Comparison of ENCODE assay signal across 1 cellular context in the genomic region with DNA sequence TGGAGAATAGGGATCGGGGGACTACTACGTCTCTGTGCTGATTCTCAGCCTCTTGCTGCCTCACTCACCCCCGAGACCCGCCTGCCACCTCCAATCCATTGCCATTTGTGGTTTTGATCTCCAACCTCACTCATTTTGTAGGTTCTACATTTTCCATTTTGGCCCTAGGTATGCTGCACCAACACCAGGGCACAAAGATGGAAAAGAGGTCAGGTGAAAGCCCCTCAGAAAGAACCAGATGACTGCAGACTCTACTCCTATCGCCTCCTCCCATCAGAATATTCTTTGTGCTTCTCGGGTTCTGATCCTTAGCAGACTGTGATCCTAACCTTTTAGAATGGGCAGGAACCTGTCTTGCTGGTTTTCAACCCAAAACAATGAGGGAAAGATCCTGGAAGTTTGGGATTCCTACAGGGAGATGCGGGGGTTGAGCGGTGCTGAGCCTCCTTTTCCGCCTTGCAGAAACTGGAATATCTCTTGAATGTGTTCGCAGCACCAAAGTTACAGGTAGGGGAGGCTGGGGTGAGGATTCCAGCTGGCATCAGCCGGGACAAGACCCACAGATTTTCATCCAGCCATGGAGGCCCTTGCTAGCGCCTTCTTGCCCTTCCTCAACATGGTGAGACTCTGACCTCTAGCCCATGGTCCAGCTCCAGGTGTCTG.
TF ChIP-seq lines count a peak whose summit lies in the region.

No MANE protein-coding gene starts in this region.

TF ChIP-seq in GM23338, 12 proteins besides CTCF, POLR2A, EP300 and RAD21 (continued from another document):
- TF ChIP-seq, protein P1, sequence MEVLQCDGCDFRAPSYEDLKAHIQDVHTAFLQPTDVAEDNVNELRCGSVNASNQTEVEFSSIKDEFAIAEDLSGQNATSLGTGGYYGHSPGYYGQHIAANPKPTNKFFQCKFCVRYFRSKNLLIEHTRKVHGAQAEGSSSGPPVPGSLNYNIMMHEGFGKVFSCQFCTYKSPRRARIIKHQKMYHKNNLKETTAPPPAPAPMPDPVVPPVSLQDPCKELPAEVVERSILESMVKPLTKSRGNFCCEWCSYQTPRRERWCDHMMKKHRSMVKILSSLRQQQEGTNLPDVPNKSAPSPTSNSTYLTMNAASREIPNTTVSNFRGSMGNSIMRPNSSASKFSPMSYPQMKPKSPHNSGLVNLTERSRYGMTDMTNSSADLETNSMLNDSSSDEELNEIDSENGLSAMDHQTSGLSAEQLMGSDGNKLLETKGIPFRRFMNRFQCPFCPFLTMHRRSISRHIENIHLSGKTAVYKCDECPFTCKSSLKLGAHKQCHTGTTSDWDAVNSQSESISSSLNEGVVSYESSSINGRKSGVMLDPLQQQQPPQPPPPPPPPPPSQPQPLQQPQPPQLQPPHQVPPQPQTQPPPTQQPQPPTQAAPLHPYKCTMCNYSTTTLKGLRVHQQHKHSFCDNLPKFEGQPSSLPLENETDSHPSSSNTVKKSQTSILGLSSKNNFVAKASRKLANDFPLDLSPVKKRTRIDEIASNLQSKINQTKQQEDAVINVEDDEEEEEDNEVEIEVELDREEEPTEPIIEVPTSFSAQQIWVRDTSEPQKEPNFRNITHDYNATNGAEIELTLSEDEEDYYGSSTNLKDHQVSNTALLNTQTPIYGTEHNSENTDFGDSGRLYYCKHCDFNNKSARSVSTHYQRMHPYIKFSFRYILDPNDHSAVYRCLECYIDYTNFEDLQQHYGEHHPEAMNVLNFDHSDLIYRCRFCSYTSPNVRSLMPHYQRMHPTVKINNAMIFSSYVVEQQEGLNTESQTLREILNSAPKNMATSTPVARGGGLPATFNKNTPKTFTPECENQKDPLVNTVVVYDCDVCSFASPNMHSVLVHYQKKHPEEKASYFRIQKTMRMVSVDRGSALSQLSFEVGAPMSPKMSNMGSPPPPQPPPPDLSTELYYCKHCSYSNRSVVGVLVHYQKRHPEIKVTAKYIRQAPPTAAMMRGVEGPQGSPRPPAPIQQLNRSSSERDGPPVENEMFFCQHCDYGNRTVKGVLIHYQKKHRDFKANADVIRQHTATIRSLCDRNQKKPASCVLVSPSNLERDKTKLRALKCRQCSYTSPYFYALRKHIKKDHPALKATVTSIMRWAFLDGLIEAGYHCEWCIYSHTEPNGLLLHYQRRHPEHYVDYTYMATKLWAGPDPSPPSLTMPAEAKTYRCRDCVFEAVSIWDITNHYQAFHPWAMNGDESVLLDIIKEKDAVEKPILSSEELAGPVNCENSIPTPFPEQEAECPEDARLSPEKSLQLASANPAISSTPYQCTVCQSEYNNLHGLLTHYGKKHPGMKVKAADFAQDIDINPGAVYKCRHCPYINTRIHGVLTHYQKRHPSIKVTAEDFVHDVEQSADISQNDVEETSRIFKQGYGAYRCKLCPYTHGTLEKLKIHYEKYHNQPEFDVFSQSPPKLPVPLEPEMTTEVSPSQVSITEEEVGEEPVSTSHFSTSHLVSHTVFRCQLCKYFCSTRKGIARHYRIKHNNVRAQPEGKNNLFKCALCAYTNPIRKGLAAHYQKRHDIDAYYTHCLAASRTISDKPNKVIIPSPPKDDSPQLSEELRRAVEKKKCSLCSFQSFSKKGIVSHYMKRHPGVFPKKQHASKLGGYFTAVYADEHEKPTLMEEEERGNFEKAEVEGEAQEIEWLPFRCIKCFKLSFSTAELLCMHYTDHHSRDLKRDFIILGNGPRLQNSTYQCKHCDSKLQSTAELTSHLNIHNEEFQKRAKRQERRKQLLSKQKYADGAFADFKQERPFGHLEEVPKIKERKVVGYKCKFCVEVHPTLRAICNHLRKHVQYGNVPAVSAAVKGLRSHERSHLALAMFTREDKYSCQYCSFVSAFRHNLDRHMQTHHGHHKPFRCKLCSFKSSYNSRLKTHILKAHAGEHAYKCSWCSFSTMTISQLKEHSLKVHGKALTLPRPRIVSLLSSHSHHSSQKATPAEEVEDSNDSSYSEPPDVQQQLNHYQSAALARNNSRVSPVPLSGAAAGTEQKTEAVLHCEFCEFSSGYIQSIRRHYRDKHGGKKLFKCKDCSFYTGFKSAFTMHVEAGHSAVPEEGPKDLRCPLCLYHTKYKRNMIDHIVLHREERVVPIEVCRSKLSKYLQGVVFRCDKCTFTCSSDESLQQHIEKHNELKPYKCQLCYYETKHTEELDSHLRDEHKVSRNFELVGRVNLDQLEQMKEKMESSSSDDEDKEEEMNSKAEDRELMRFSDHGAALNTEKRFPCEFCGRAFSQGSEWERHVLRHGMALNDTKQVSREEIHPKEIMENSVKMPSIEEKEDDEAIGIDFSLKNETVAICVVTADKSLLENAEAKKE (CRISPR knock-in tag; IDR thresholded peaks at IDR 0.05) = no peak
- no peak for TF ChIP-seq CREB1 (CRISPR knock-in tag; IDR thresholded peaks at IDR 0.05; ENCODE audit: low read depth)
